10 cellular contexts compared by ENCODE assay signal in the genomic region with DNA sequence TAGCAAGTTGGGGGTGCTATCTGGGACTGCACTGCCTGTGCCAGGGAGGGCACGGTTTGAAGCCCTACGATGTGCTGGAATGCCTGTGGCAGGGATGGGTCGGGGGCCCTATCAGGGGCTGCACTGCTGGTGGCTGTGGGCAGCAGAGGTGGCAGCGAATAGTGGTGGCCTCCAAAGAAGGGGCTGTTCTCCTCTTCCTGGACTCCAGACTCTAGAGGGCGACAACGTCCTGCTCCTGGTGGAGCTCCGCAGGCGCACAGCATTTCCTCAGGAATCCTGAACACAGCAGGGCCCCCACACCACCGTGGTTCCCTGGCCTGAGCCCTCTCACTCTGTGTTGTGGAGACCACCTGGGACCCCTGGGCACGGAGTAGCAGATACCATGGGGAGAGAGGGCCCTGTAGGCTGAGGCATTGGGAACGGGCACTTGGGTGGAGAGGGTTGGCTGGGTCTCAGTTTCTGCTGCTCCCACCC.
DNase-seq lines count a peak whose midpoint lies in the region; ATAC-seq and TF ChIP-seq lines count a peak whose summit lies in the region.
"Had no signal": no experiment of that assay in that cellular context is flagged by ENCODE, and none has a peak within 500 bp of the region (broad histone marks: within the 10 kb centered on the region; RNA-seq: fewer than 3 reads in every experiment).

No MANE protein-coding gene starts in this region.

- no peak overlapping the region for H3K27ac Mint-ChIP-seq in chondrocyte (ENCODE audit: unreplicated experiment)

- H3K4me3 Mint-ChIP-seq in chondrocyte (ENCODE audit: unreplicated experiment), result no peak overlapping the region

- ATAC-seq in HG02759 (IDR thresholded peaks at IDR 0.05; ENCODE audit: unreplicated experiment), result no peak

- H2BK5ac ChIP-seq in mesendoderm (ENCODE audit: low read length), result no peak overlapping the region

- no peaks in the 10 kb centered on the region for H3K27me3 ChIP-seq in mesendoderm (ENCODE audit: insufficient read depth, low read length, poor library complexity)
- H3K27me3 ChIP-seq: SJSA1 had no signal

- H3K56ac ChIP-seq in mesendoderm (ENCODE audit: low read length), result peak overlapping the region; percentile 39

- TF ChIP-seq CTCF in chondrocyte (IDR thresholded peaks at IDR 0.05), result peak; percentile 63

- no peak overlapping the region for H3K27ac ChIP-seq in mesendoderm (ENCODE audit: low read depth, low read length)
- H3K27ac ChIP-seq: SJSA1 had no signal

- H3K4me1 ChIP-seq in mesendoderm (ENCODE audit: control insufficient read depth, low read depth, low read length), result no peaks in the 10 kb centered on the region
- H3K4me1 ChIP-seq: SJSA1 had no signal

- no peak overlapping the region for H3K4me2 ChIP-seq in mesendoderm (ENCODE audit: low read length)

- no peak overlapping the region for H2BK15ac ChIP-seq in mesendoderm (replicated peaks; ENCODE audit: low read depth)

- H3K36me3 Mint-ChIP-seq in chondrocyte (ENCODE audit: low read depth), result peaks cover 7% of the 10 kb centered on the region

- no peaks in the 10 kb centered on the region for H3K4me1 Mint-ChIP-seq in chondrocyte (ENCODE audit: low read depth)

- H3K4me3 ChIP-seq in mesendoderm (ENCODE audit: low read length), result no peak overlapping the region
- H3K4me3 ChIP-seq: SJSA1 had no signal

- WGBS in mesendoderm (ENCODE audit: extremely low coverage, insufficient coverage, low lambda C conversion rate), result no CpG with 5 or more reads among the region's 11 CpGs

- no peaks in the 10 kb centered on the region for H3K79me2 ChIP-seq in mesendoderm (ENCODE audit: control insufficient read depth, insufficient read depth, low read length)

- no peak overlapping the region for H3K4ac ChIP-seq in mesendoderm (ENCODE audit: low read depth, low read length)

- H2AK5ac ChIP-seq in mesendoderm (ENCODE audit: low read length), result no peak overlapping the region

- no peak overlapping the region for H3K9ac ChIP-seq in mesendoderm (ENCODE audit: low read length)

- DNase-seq in EH (ENCODE audit: low read depth) (peak; percentile 31), HuH-7 (ENCODE audit: low spot score) (peak; percentile 45), chondrocyte (ENCODE audit: low spot score) (no peak), mesendoderm (peak; percentile 72), T-helper 9 cell (no peak), dedifferentiated amniotic fluid mesenchymal stem cell (ENCODE audit: extremely low spot score) (no peak), inferior parietal cortex (ENCODE audit: extremely low spot score) (no peak)
- DNase-seq: activated naive CD4-positive, alpha-beta T cell had no signal

- no peaks in the 10 kb centered on the region for H3K36me3 ChIP-seq in mesendoderm (ENCODE audit: control insufficient read depth, insufficient read depth, low read length)
- H3K36me3 ChIP-seq: SJSA1 had no signal

- no peak overlapping the region for H3K18ac ChIP-seq in mesendoderm (ENCODE audit: low read length)

- H3K27me3 Mint-ChIP-seq in chondrocyte (ENCODE audit: low read depth), result no peaks in the 10 kb centered on the region

- H4K8ac ChIP-seq in mesendoderm (ENCODE audit: low read depth, low read length), result no peak overlapping the region

- no peak overlapping the region for H3K23ac ChIP-seq in mesendoderm (ENCODE audit: low read length)

- H2BK120ac ChIP-seq in mesendoderm (ENCODE audit: low read depth, low read length), result no peak overlapping the region

- peaks cover 13% of the 10 kb centered on the region for H3K9me3 Mint-ChIP-seq in chondrocyte (ENCODE audit: low read depth)

- H4K5ac ChIP-seq in mesendoderm (ENCODE audit: low read length), result no peak overlapping the region

- no peaks in the 10 kb centered on the region for H3K79me1 ChIP-seq in mesendoderm (ENCODE audit: low read length)

Comparison
In these comparisons a context has a peak if more than half of its experiments do, and no peak if none do; other contexts are left out.
1. DNase-seq: peak in EH (single experiment), HuH-7 (single experiment) and mesendoderm (single experiment); none in chondrocyte (single experiment), T-helper 9 cell (single experiment), dedifferentiated amniotic fluid mesenchymal stem cell (single experiment) and inferior parietal cortex (single experiment).